16 cellular contexts compared by ENCODE assay signal in the genomic region with DNA sequence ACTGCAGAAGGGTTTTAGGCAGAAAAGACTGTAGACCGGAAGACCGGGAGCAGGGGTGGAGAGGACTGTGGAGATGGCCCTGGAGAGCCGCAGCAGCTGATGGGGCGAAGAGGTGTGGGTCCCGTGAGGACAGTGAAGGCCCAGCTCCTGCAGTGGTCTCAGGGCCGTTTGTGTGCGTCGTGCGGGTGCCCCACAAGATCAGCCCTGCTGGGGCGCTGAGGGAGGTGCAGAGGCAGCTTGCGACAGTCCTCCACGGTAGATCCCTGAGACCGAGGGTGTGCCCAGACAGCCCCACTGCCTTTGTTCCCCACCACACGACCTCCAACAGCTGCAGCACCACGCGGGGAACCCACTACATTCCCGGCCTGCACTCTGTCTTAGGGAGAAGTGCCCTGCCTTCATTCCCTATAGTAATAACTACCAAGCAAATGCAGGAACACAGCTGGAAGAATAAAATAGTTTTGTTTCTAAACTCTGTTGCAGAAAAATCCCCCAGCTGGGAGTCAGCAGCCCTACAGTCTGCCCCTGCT. TPM values are rescaled to one million over a fixed set of nuclear protein-coding genes. Genes with fewer than 3 reads are reported as not detected.
DNase-seq lines count a peak whose midpoint lies in the region; ATAC-seq and TF ChIP-seq lines count a peak whose summit lies in the region.
"Had no signal": no experiment of that assay in that cellular context is flagged by ENCODE, and none has a peak within 500 bp of the region (broad histone marks: within the 10 kb centered on the region; RNA-seq: fewer than 3 reads in every experiment).

No MANE protein-coding gene starts in this region.

- peak overlapping the region; percentile 21 for H2BK120ac ChIP-seq in neuronal stem cell (ENCODE audit: low read depth, low read length)

- peak overlapping the region; percentile 40 for H2AFZ ChIP-seq in neuronal stem cell (ENCODE audit: low read length)

- no peak for TF ChIP-seq CTCF in lower lobe of right lung (IDR thresholded peaks at IDR 0.05)
- TF ChIP-seq CTCF in thyroid gland (IDR thresholded peaks at IDR 0.05): no peak

- no peak for TF ChIP-seq POLR2A in thyroid gland (IDR thresholded peaks at IDR 0.05)

- peaks cover 20% of the 10 kb centered on the region for H3K4me1 ChIP-seq in SJCRH30
- H3K4me1 ChIP-seq in lower lobe of right lung: no peaks in the 10 kb centered on the region
- H3K4me1 ChIP-seq in neuronal stem cell (ENCODE audit: control insufficient read depth in 2 of 2, insufficient read depth in 1 of 2, low read depth in 1 of 2, low read length in 2 of 2): peaks cover 48 to 54% of the 10 kb centered on the region in 2 donors
- peaks cover 0 to 7% of the 10 kb centered on the region in 2 donors for H3K4me1 ChIP-seq in thyroid gland

- no peak overlapping the region for H3K23ac ChIP-seq in neuronal stem cell (ENCODE audit: low read depth, low read length, poor library complexity)

- H3K36me3 ChIP-seq in SJCRH30 (no peaks in the 10 kb centered on the region), lower lobe of right lung (no peaks in the 10 kb centered on the region), neuronal stem cell (replicated peaks in 1 of 2; ENCODE audit: control insufficient read depth in 2 of 2, insufficient read depth in 2 of 2, low read length in 2 of 2) (no peaks in the 10 kb centered on the region), thyroid gland (no peaks in the 10 kb centered on the region)
- H3K36me3 ChIP-seq: Peyer's patch had no signal

- H3K9me3 ChIP-seq in SJCRH30 (replicated peaks) (no peaks in the 10 kb centered on the region), lower lobe of right lung (no peaks in the 10 kb centered on the region), neuronal stem cell (replicated peaks in 1 of 2; ENCODE audit: control insufficient read depth in 2 of 2, insufficient read depth in 1 of 2, low read depth in 1 of 2, low read length in 2 of 2) (no peaks in the 10 kb centered on the region), thyroid gland (no peaks in the 10 kb centered on the region)
- H3K9me3 ChIP-seq: Peyer's patch had no signal

- peak overlapping the region; percentile 79 for H2AK5ac ChIP-seq in neuronal stem cell (ENCODE audit: low read depth, low read length)

- H2BK12ac ChIP-seq in neuronal stem cell (ENCODE audit: low read length): no peak overlapping the region

- peak overlapping the region; percentile 9 for H3K9ac ChIP-seq in neuronal stem cell (ENCODE audit: low read depth, low read length, poor library complexity)

- H3K4me3 ChIP-seq in SJCRH30 (no peak overlapping the region), lower lobe of right lung (no peak overlapping the region), neuronal stem cell (ENCODE audit: low read length in 2 of 2) (no peak overlapping the region), thyroid gland (replicated peaks in 1 of 3) (no peak overlapping the region)
- H3K4me3 ChIP-seq: K562, Peyer's patch had no signal

- no peaks in the 10 kb centered on the region for H3K27me3 ChIP-seq in SJCRH30
- H3K27me3 ChIP-seq in lower lobe of right lung (ENCODE audit: low read depth): no peaks in the 10 kb centered on the region
- no peaks in the 10 kb centered on the region for H3K27me3 ChIP-seq in neuronal stem cell (ENCODE audit: control insufficient read depth in 3 of 3, insufficient read depth in 3 of 3, low read depth in 1 of 3, low read length in 3 of 3)
- no peaks in the 10 kb centered on the region for H3K27me3 ChIP-seq in thyroid gland
- H3K27me3 ChIP-seq: Peyer's patch had no signal

- H3K27ac ChIP-seq in SJCRH30: no peak overlapping the region
- no peak overlapping the region for H3K27ac ChIP-seq in lower lobe of right lung
- H3K27ac ChIP-seq in neuronal stem cell (replicated peaks; ENCODE audit: low read length): no peak overlapping the region
- no peak overlapping the region for H3K27ac ChIP-seq in thyroid gland
- H3K27ac ChIP-seq: Peyer's patch had no signal

- ATAC-seq in lower lobe of right lung (no peak), HG02973 (IDR thresholded peaks at IDR 0.05; ENCODE audit: unreplicated experiment) (no peak), GM18502 (IDR thresholded peaks at IDR 0.05; ENCODE audit: poor library complexity, unreplicated experiment) (no peak)
- ATAC-seq: HCT116, K562 had no signal

- no CpG with 5 or more reads among the region's 17 CpGs for WGBS in neuronal stem cell (ENCODE audit: extremely low coverage in 2 of 2, insufficient read length in 2 of 2, insufficient replicate concordance in 1 of 2), 2 donors
- 80 to 82% methylated on average over 17 of the region's 17 CpGs for WGBS in thyroid gland, 2 donors

- no peak overlapping the region for H2BK5ac ChIP-seq in neuronal stem cell (ENCODE audit: low read length)

- H4K8ac ChIP-seq in neuronal stem cell (ENCODE audit: low read depth, low read length): no peak overlapping the region

- no peaks in the 10 kb centered on the region for H3K79me1 ChIP-seq in neuronal stem cell (ENCODE audit: low read depth, low read length)

- no peak overlapping the region for H3K4me2 ChIP-seq in neuronal stem cell (ENCODE audit: insufficient read depth, low read length, poor library complexity, severe bottlenecking)

- peak; percentile 51 to 58 for DNase-seq in SJCRH30
- DNase-seq in lower lobe of right lung: peak; percentile 32
- no peak for DNase-seq in neuronal stem cell (ENCODE audit: low spot score)
- no peak for DNase-seq in thyroid gland
- no peak for DNase-seq in HK-2 (ENCODE audit: unreplicated experiment)
- DNase-seq: COR-L47, DMS153, NCI-H1436, NCI-H2029 treated with DMSO at 0.1 percent for 48 hours, NCI-H510A treated with DMSO at 0.1 percent for 48 hours, Peyer's patch, Right ventricle myocardium superior had no signal

- intact Hi-C loops in lower lobe of right lung (cut with DNase I) (no loop called here), thyroid gland (cut with DNase I) (no loop called here)

- peak overlapping the region; percentile 94 for H3K18ac ChIP-seq in neuronal stem cell (ENCODE audit: low read length)

- no peak overlapping the region for H2BK15ac ChIP-seq in neuronal stem cell (ENCODE audit: low read length)

- peak overlapping the region; percentile 68 for H4K91ac ChIP-seq in neuronal stem cell (ENCODE audit: low read depth, low read length, poor library complexity)

- H3K14ac ChIP-seq in neuronal stem cell (ENCODE audit: low read length): no peak overlapping the region

- H3K4ac ChIP-seq in neuronal stem cell (ENCODE audit: low read length): no peak overlapping the region

RNA-seq across cellular contexts. Expression of gene CRABP1, which starts 19.0 kb away (rescaled TPM):
- total RNA-seq in SJCRH30 (2014; rRNA removed; shearing (Covaris generic)): not detected in 2 replicates
- total RNA-seq in lower lobe of right lung: not detected
- polyA plus RNA-seq in neuronal stem cell (2013, experiment 1 of 2): 1,930 TPM
- polyA plus RNA-seq in neuronal stem cell (2013, experiment 2 of 2): 1,905 TPM
- total RNA-seq in thyroid gland: 100 to 1,000 TPM in 2 of 4 donors, 10 to 100 TPM in 2; 19.6 to 211 (median 105) TPM
- total RNA-seq: Right ventricle myocardium superior had no signal
- polyA plus RNA-seq: K562 had no signal

RNA-seq across cellular contexts. Expression of gene SKIC8, which starts 21.7 kb away (rescaled TPM):
- total RNA-seq in SJCRH30 (2014; rRNA removed; shearing (Covaris generic)): 60.5 and 69.8 TPM in 2 replicates
- 44.4 TPM for total RNA-seq in lower lobe of right lung
- polyA plus RNA-seq in neuronal stem cell (2013, experiment 1 of 2): 34.0 TPM
- 34.5 TPM for polyA plus RNA-seq in neuronal stem cell (2013, experiment 2 of 2)
- total RNA-seq in thyroid gland: 100 to 1,000 TPM in 2 of 4 donors, 10 to 100 TPM in 2; 87.0 to 113 (median 101) TPM

RNA-seq across cellular contexts. Expression of gene DNAJA4, which starts 56.7 kb away (rescaled TPM):
- 0.15 TPM in 1 of 2 replicates, not detected in the other for total RNA-seq in SJCRH30 (2014; rRNA removed; shearing (Covaris generic))
- 34.4 TPM for total RNA-seq in lower lobe of right lung
- polyA plus RNA-seq in neuronal stem cell (2013, experiment 1 of 2): 0.08 TPM
- polyA plus RNA-seq in neuronal stem cell (2013, experiment 2 of 2): 0.06 TPM
- total RNA-seq in thyroid gland: 10 to 100 TPM in 3 of 4 donors, 1 to 10 TPM in 1; 9.5 to 21.9 (median 13.8) TPM

Comparison
In these comparisons a context has a peak if more than half of its experiments do, and no peak if none do; other contexts are left out.
1. DNase-seq: peak in SJCRH30 (2 of 2) and lower lobe of right lung (single experiment); none in neuronal stem cell (single experiment), thyroid gland (0 of 2) and HK-2 (single experiment).
2. RNA of gene CRABP1, which starts 19.0 kb away (total RNA-seq): 19.6 to 211 TPM in thyroid gland; not detected in SJCRH30 and not detected in lower lobe of right lung (single experiment); every median in the first group is over 10 times any median in the second.